2 cellular contexts compared by ENCODE assay signal in genomic region chr2:158331799-158332198, GRCh38.
DNase-seq lines count a peak whose midpoint lies in the region; ATAC-seq, FAIRE-seq and TF ChIP-seq lines count a peak whose summit lies in the region.
"Not testable (repeated sequence)": the region's sequence is repeated elsewhere in the genome, so short reads cannot be mapped to it uniquely, and the experiment has no call there.

No MANE protein-coding gene starts in this region.

- H3K9me1 ChIP-seq in K562 (ENCODE audit: control insufficient read depth, insufficient read depth, low read length): not testable (repeated sequence)

- intact Hi-C loops in K562 (cut with micrococcal nuclease); HepG2 (cut with micrococcal nuclease; ENCODE audit: unreplicated experiment): not testable (repeated sequence)

- not testable (repeated sequence) for H3K4me1 ChIP-seq in K562 (replicated peaks in 1 of 2; ENCODE audit: control insufficient read depth in 2 of 2, insufficient read depth in 2 of 2, low read length in 2 of 2); HepG2 (ENCODE audit: insufficient read depth, low read length)

- H3K36me3 ChIP-seq in K562 (ENCODE audit: control insufficient read depth, insufficient read depth, low read length); HepG2 (replicated peaks in 1 of 2; ENCODE audit: control insufficient read depth in 1 of 2, insufficient read depth in 2 of 2, low read length in 2 of 2): not testable (repeated sequence)

- not testable (repeated sequence) for H3K9ac ChIP-seq in K562 (ENCODE audit: insufficient read depth in 1 of 2, low read depth in 2 of 2, low read length in 2 of 2); HepG2 (ENCODE audit: insufficient read depth, low read depth, low read length)

- TF ChIP-seq POLR2A in K562 (conservative IDR thresholded peaks at IDR 0.05); HepG2 (IDR thresholded peaks at IDR 0.05; ENCODE audit: insufficient read depth in 1 of 2, low read depth in 2 of 2, low read length in 2 of 2): not testable (repeated sequence)

- FAIRE-seq in K562 (lab: Jason Lieb, UNC); HepG2 (lab: Jason Lieb, UNC): not testable (repeated sequence)

- DNase-seq in K562 (ENCODE audit: extremely low read depth in 1 of 4, low spot score in 3 of 4); HepG2 (ENCODE audit: low spot score): not testable (repeated sequence)

- not testable (repeated sequence) for H3K27me3 ChIP-seq in K562 (ENCODE audit: control insufficient read depth in 2 of 2, insufficient read depth in 2 of 2, low read length in 2 of 2); HepG2 (ENCODE audit: control insufficient read depth in 1 of 2, insufficient read depth in 2 of 2, low read length in 2 of 2)

- H3K9me3 ChIP-seq in K562 (replicated peaks; ENCODE audit: control insufficient read depth, insufficient read depth, low read depth, low read length); HepG2 (ENCODE audit: low read length): not testable (repeated sequence)

- WGBS in K562 (ENCODE audit: insufficient coverage, low coverage, missing lambda C conversion rate): 20% methylated on average over 1 of the region's 2 CpGs
- 6% methylated on average over 2 of the region's 2 CpGs for WGBS in HepG2 (ENCODE audit: low lambda C conversion rate)

- H3K27ac ChIP-seq in K562 (ENCODE audit: extremely low read depth, low read depth, low read length); HepG2 (ENCODE audit: extremely low read length, insufficient read depth, low read length): not testable (repeated sequence)

- POLR2A ChIA-PET in K562 (lab: Yijun Ruan, JAX); HepG2 (lab: Yijun Ruan, JAX): not testable (repeated sequence)

- not testable (repeated sequence) for H2AFZ ChIP-seq in K562 (ENCODE audit: low read depth, low read length); HepG2 (ENCODE audit: low read length)

- TF ChIP-seq CTCF in K562 (IDR thresholded peaks at IDR 0.05 in 2 of 3, conservative IDR thresholded peaks at IDR 0.05 in 1 of 3; ENCODE audit: insufficient read depth in 2 of 3, low read depth in 1 of 3, low read length in 3 of 3); HepG2 (CRISPR knock-in tag; IDR thresholded peaks at IDR 0.05): not testable (repeated sequence)

- H3K4me2 ChIP-seq in K562 (ENCODE audit: insufficient read depth, low read length); HepG2 (ENCODE audit: low read depth, low read length): not testable (repeated sequence)

- ATAC-seq in K562, HepG2: not testable (repeated sequence)

- in situ Hi-C loops in K562 (cut with MboI); HepG2 (cut with HindIII; ENCODE audit: extremely low pct_ligation_motif_present, low pct_unique_long_range_greater_than_20kb): not testable (repeated sequence)

- not testable (repeated sequence) for TF ChIP-seq RAD21 in K562 (CRISPR knock-in tag; conservative IDR thresholded peaks at IDR 0.05 in 1 of 2, IDR thresholded peaks at IDR 0.05 in 1 of 2); HepG2 (CRISPR knock-in tag; IDR thresholded peaks at IDR 0.05)

- not testable (repeated sequence) for H4K20me1 ChIP-seq in K562 (replicated peaks; ENCODE audit: control insufficient read depth, insufficient read depth, low read length); HepG2 (ENCODE audit: insufficient read depth, low read length)

- H3K79me2 ChIP-seq in K562 (ENCODE audit: control insufficient read depth, insufficient read depth, low read length); HepG2 (ENCODE audit: insufficient read depth, low read length): not testable (repeated sequence)

- not testable (repeated sequence) for BruUV-seq in K562 (replicated peaks; lab: Mats Ljungman, UMichigan); HepG2 (replicated peaks; lab: Mats Ljungman, UMichigan)

- not testable (repeated sequence) for TF ChIP-seq EP300 in K562 (IDR thresholded peaks at IDR 0.05; ENCODE audit: low read length); HepG2 (IDR thresholded peaks at IDR 0.05; ENCODE audit: low read depth in 2 of 2, low read length in 2 of 2); HepG2 (CRISPR knock-in tag; IDR thresholded peaks at IDR 0.05; ENCODE audit: borderline replicate concordance)

- H3K4me3 ChIP-seq in K562; HepG2 (replicated peaks in 1 of 3; ENCODE audit: insufficient read depth in 1 of 3, low read depth in 2 of 3, low read length in 3 of 3): not testable (repeated sequence)

- CTCF ChIA-PET in K562 (lab: Yijun Ruan, JAX; ENCODE audit: low intra/inter-chr PET ratio); HepG2 (lab: Yijun Ruan, JAX; ENCODE audit: low intra/inter-chr PET ratio, low total read pairs): not testable (repeated sequence)

TF ChIP-seq in K562, 482 proteins besides CTCF, POLR2A, EP300 and RAD21:
- peak; percentile 92 for TF ChIP-seq ZNF507 (tag; conservative IDR thresholded peaks at IDR 0.05)

TF ChIP-seq in HepG2, 621 proteins besides CTCF, POLR2A, EP300 and RAD21:
- not testable (repeated sequence) for TF ChIP-seq SOX6 (IDR thresholded peaks at IDR 0.05)
- peak; percentile 20; the same call in 1 of the 2 replicates for TF ChIP-seq SOX6 (CRISPR knock-in tag; IDR thresholded peaks at IDR 0.05)
